In genomic region chr3:132723551-132723950, GRCh38 we compare ENCODE assay signal across 9 cellular contexts. TPM values are rescaled to one million over a fixed set of nuclear protein-coding genes. Genes with fewer than 3 reads are reported as not detected.
DNase-seq lines count a peak whose midpoint lies in the region; ATAC-seq and TF ChIP-seq lines count a peak whose summit lies in the region.
"Had no signal": no experiment of that assay in that cellular context is flagged by ENCODE, and none has a peak within 500 bp of the region (broad histone marks: within the 10 kb centered on the region; RNA-seq: fewer than 3 reads in every experiment).

No MANE protein-coding gene starts in this region.

- H3K79me1 ChIP-seq in trophoblast cell (ENCODE audit: low read length): peaks cover 10% of the 10 kb centered on the region

- no peak for TF ChIP-seq POLR2A in esophagus squamous epithelium (IDR thresholded peaks at IDR 0.05)

- H2AK5ac ChIP-seq in trophoblast cell (ENCODE audit: low read length): no peak overlapping the region

- H3K9ac ChIP-seq in trophoblast cell (ENCODE audit: low read length): no peak overlapping the region

- no peak overlapping the region for H3K18ac ChIP-seq in trophoblast cell (ENCODE audit: low read length)

- H3K27me3 Mint-ChIP-seq in Calu3 (ENCODE audit: unreplicated experiment): peaks cover 14% of the 10 kb centered on the region

- H3K4me1 Mint-ChIP-seq in Calu3 (ENCODE audit: low read depth, unreplicated experiment): peaks cover 30% of the 10 kb centered on the region

- 50 to 74% methylated on average over 2 of the region's 2 CpGs for WGBS in esophagus squamous epithelium, 2 donors
- no CpG with 5 or more reads among the region's 2 CpGs for WGBS in trophoblast cell (ENCODE audit: extremely low coverage, insufficient coverage, insufficient read length)

- H3K23ac ChIP-seq in trophoblast cell (ENCODE audit: low read length): no peak overlapping the region

- no peak overlapping the region for H4K12ac ChIP-seq in trophoblast cell (ENCODE audit: low read depth, low read length)

- no peak overlapping the region for H3K4ac ChIP-seq in trophoblast cell (ENCODE audit: low read depth, low read length)

- peak overlapping the region; percentile 73 for H3K27ac ChIP-seq in RWPE2 (ENCODE audit: poor library complexity, severe bottlenecking)
- peak overlapping the region in 3 of 4 donors; percentile 87 to 89 (median 88) for H3K27ac ChIP-seq in esophagus squamous epithelium
- peak overlapping the region; percentile 97 for H3K27ac ChIP-seq in trophoblast cell (ENCODE audit: low read depth, low read length)

- H4K8ac ChIP-seq in trophoblast cell (ENCODE audit: low read depth, low read length): no peak overlapping the region

- CTCF ChIA-PET in Calu3 (lab: Charles Lee): interaction anchor here (0.6 to 1.6 kb wide), 2 partner anchors 8 to 1223 kb away, joined by 7 read pairs; no protein-coding TSS in a partner anchor

- H3K27ac Mint-ChIP-seq in Calu3 (ENCODE audit: unreplicated experiment): no peak overlapping the region

- H3K36me3 Mint-ChIP-seq in Calu3 (ENCODE audit: insufficient read depth, unreplicated experiment): peaks cover 37% of the 10 kb centered on the region

- H3K36me3 ChIP-seq in RWPE2 (ENCODE audit: low read depth): peaks cover 6% of the 10 kb centered on the region; the same call in 1 of the 2 replicates
- peaks cover 0 to 6% (median 0%) of the 10 kb centered on the region in 3 donors for H3K36me3 ChIP-seq in esophagus squamous epithelium
- no peaks in the 10 kb centered on the region for H3K36me3 ChIP-seq in trophoblast cell (ENCODE audit: control insufficient read depth in 1 of 2, insufficient read depth in 2 of 2, low read length in 2 of 2)

- H3K4me3 ChIP-seq in RWPE2 (ENCODE audit: severe bottlenecking): peak overlapping the region; percentile 52
- H3K4me3 ChIP-seq in esophagus squamous epithelium: peak overlapping the region in 3 of 4 donors; percentile 33 to 80 (median 76)
- H3K4me3 ChIP-seq in trophoblast cell (ENCODE audit: low read depth, low read length): no peak overlapping the region

- TF ChIP-seq CTCF in Calu3 (IDR thresholded peaks at IDR 0.05; ENCODE audit: unreplicated experiment) (no peak), RWPE2 (IDR thresholded peaks at IDR 0.05; ENCODE audit: poor library complexity, severe bottlenecking) (no peak), esophagus squamous epithelium (IDR thresholded peaks at IDR 0.05) (no peak)

- intact Hi-C loops in Calu3 (cut with micrococcal nuclease; ENCODE audit: unreplicated experiment) (loop anchor here (5.0 kb wide), 1 partner anchor 849 kb away; the partner anchor contains the start of gene CDV3), esophagus squamous epithelium (cut with DNase I) (loop anchor here (10.0 kb wide), 1 partner anchor 701 kb away; no protein-coding TSS in a partner anchor), sciatic nerve (cut with DNase I) (loop anchor here (10.0 kb wide), 1 partner anchor 701 kb away; no protein-coding TSS in a partner anchor)

- H2BK12ac ChIP-seq in trophoblast cell (ENCODE audit: low read length): no peak overlapping the region

- ATAC-seq in RWPE2 (ENCODE audit: low read depth): no peak
- no peak for ATAC-seq in GM21526 (IDR thresholded peaks at IDR 0.05; ENCODE audit: low FRiP score, unreplicated experiment)
- ATAC-seq in HG03460 (IDR thresholded peaks at IDR 0.05; ENCODE audit: unreplicated experiment): no peak
- ATAC-seq in GM21576 (IDR thresholded peaks at IDR 0.05; ENCODE audit: unreplicated experiment): no peak
- ATAC-seq in sciatic nerve: no peak

- DNase-seq in Calu3 (no peak), RWPE2 (ENCODE audit: low spot score) (no peak), esophagus squamous epithelium (lab: John Stamatoyannopoulos, UW) (no peak), trophoblast cell (peak in 1 of 2 donors; percentile 47), sciatic nerve (ENCODE audit: low spot score) (no peak)
- DNase-seq: activated effector memory CD4-positive, alpha-beta T cell treated with anti-CD3 and anti-CD28 coated beads, Interleukin-2, amount 50 U/mL, for 16 hours had no signal

- H3K9me3 Mint-ChIP-seq in Calu3 (ENCODE audit: low read depth, unreplicated experiment): no peaks in the 10 kb centered on the region

- H2BK120ac ChIP-seq in trophoblast cell (ENCODE audit: insufficient read depth, low read length, poor library complexity): no peak overlapping the region

- no peak overlapping the region for H2AFZ ChIP-seq in trophoblast cell (ENCODE audit: insufficient read depth, low read length, poor library complexity)

- H4K91ac ChIP-seq in trophoblast cell (ENCODE audit: low read depth, low read length): no peak overlapping the region

- H3K4me1 ChIP-seq in RWPE2 (ENCODE audit: insufficient read depth, poor library complexity, severe bottlenecking) (peaks cover 8% of the 10 kb centered on the region), esophagus squamous epithelium (peaks cover 16 to 46% (median 17%) of the 10 kb centered on the region in 3 donors), trophoblast cell (ENCODE audit: control insufficient read depth in 1 of 2, insufficient read depth in 2 of 2, low read length in 2 of 2) (peaks cover 4 to 5% of the 10 kb centered on the region in 2 experiments)

- H3K9me3 ChIP-seq in RWPE2 (ENCODE audit: severe bottlenecking) (no peaks in the 10 kb centered on the region), esophagus squamous epithelium (no peaks in the 10 kb centered on the region), trophoblast cell (ENCODE audit: insufficient read depth, low read depth, low read length) (no peaks in the 10 kb centered on the region)

- no peak overlapping the region for H2BK5ac ChIP-seq in trophoblast cell (ENCODE audit: low read depth, low read length, poor library complexity)

- no TSS peak for BruUV-seq in Calu3 (replicated peaks; lab: Mats Ljungman, UMichigan)

- H3K14ac ChIP-seq in trophoblast cell (ENCODE audit: low read length): no peak overlapping the region

- H3K27me3 ChIP-seq in RWPE2 (ENCODE audit: insufficient read depth, poor library complexity, severe bottlenecking) (no peaks in the 10 kb centered on the region), esophagus squamous epithelium (no peaks in the 10 kb centered on the region), trophoblast cell (ENCODE audit: insufficient read depth, low read length) (no peaks in the 10 kb centered on the region)

- peak overlapping the region; percentile 84 for H3K4me3 Mint-ChIP-seq in Calu3 (ENCODE audit: low read depth, unreplicated experiment)

- H3K79me2 ChIP-seq in trophoblast cell (ENCODE audit: control insufficient read depth, insufficient read depth, low read length, poor library complexity): peaks cover 10% of the 10 kb centered on the region

- H3K4me2 ChIP-seq in trophoblast cell (ENCODE audit: low read length): peak overlapping the region; percentile 29

RNA-seq across cellular contexts. Expression of gene NPHP3, which starts 1.3 kb away (rescaled TPM):
- 34.4 and 40.3 TPM in 2 replicates for total RNA-seq in Calu3 (2022)
- total RNA-seq in esophagus squamous epithelium: 10 to 100 TPM in 1 of 4 donors, 1 to 10 TPM in 3; 7.1 to 27.8 (median 9.1) TPM
- polyA plus RNA-seq in trophoblast cell (2013): 13.7 and 14.7 TPM in 2 replicates
- 58.0 TPM for total RNA-seq in sciatic nerve
